Comparison of ENCODE assay signal across 9 cellular contexts in the genomic region with DNA sequence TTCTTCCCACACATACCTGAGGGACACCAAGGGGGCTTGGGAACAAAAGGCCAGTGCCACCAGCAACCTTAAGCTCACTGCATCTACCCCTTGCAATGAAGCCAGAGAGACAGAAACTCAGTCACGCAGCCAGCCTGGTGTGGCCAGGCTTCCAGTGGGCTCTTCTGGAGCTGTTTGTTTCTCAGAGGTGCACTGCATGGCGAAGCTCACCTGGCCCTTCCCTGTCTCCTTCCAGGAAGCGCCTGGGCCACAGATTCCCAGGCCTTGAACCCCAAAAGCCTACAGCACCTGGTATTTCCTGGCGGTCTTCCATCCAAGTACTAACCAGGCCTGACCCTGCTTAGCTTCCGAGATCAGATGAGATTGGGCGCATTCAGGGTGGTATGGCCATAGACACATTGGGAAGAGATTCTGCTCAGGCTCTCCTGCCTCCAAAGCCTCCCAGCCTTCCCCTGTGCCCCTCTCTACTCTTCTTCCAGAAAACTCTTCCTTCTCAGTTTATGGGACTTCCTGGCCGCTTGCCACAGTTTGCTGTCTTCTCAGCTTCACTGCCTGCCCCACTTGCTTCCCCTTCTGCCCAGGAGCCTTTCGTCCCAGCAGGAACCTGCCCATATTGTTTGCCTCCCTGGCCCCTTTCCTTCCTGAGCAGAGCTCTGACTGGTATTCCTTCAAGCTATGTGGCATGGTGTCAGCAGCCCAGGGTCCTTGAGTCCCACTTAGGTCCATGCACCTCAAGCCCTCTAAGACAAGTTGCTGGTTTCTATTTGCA. TPM values are rescaled to one million over a fixed set of nuclear protein-coding genes. Genes with fewer than 3 reads are reported as not detected.
A peak's percentile ranks its signal among the peaks of the same experiment; 100 is the strongest.
DNase-seq lines count a peak whose midpoint lies in the region; ATAC-seq, FAIRE-seq and TF ChIP-seq lines count a peak whose summit lies in the region.
"Had no signal": no experiment of that assay in that cellular context is flagged by ENCODE, and none has a peak within 500 bp of the region (broad histone marks: within the 10 kb centered on the region; RNA-seq: fewer than 3 reads in every experiment).

No MANE protein-coding gene starts in this region.

- H4K5ac ChIP-seq in H1 (ENCODE audit: insufficient read length, low read depth, low read length): no peak overlapping the region

- H3K36me3 ChIP-seq in Caco-2 (ENCODE audit: control insufficient read depth, insufficient read depth, low read length) (peaks cover 1% of the 10 kb centered on the region; the same call in 1 of the 2 replicates), NT2/D1 (ENCODE audit: insufficient read depth, insufficient read length, low read length) (peaks cover 50% of the 10 kb centered on the region), H1 (ENCODE audit: control insufficient read depth in 2 of 4, insufficient read depth in 4 of 4, low read length in 3 of 4) (peaks cover 0 to 6% (median 2%) of the 10 kb centered on the region in 4 experiments; a peak in 5 of 8 replicates), pancreas (peaks cover 0 to 4% (median 0%) of the 10 kb centered on the region in 3 donors)

- no peaks in the 10 kb centered on the region for H3K79me1 ChIP-seq in H1 (ENCODE audit: low read depth, low read length)

- no peak overlapping the region for H3K18ac ChIP-seq in H1 (ENCODE audit: extremely low read depth, low read length)

- in situ Hi-C loops in ACHN (cut with HindIII; ENCODE audit: low pct_ligation_motif_present, low pct_unique_long_range_greater_than_20kb, low sequenced_read_pairs): no loop called here

- no peak for TF ChIP-seq RAD21 in H1 (IDR thresholded peaks at IDR 0.05 in 1 of 2, conservative IDR thresholded peaks at IDR 0.05 in 1 of 2; ENCODE audit: low read depth in 2 of 2, low read length in 2 of 2)

- H3K4me2 ChIP-seq in H1 (ENCODE audit: insufficient read depth in 1 of 2, low read depth in 2 of 2, low read length in 2 of 2): peak overlapping the region; percentile 88 to 94; a peak in 2 of 4 replicates

- 0 out of 2 replicates have a peak overlapping the region, but pooled peaks have one; percentile 61 for H2BK20ac ChIP-seq in H1 (ENCODE audit: low read length)

- 0 out of 3 replicates have a peak, but pooled peaks of 1 of the 2 experiments have one; percentile 8 for TF ChIP-seq POLR2A in H1 (IDR thresholded peaks at IDR 0.05; ENCODE audit: control extremely low read depth in 1 of 2, low read depth in 2 of 2, low read length in 2 of 2)

- H3K27me3 ChIP-seq in Caco-2 (replicated peaks; ENCODE audit: control insufficient read depth, insufficient read depth, low read length) (no peaks in the 10 kb centered on the region), NT2/D1 (ENCODE audit: insufficient read depth, insufficient read length) (peaks cover 12% of the 10 kb centered on the region), H1 (replicated peaks in 1 of 4; ENCODE audit: control insufficient read depth in 3 of 4, extremely low read depth in 1 of 4, insufficient read depth in 3 of 4, low read length in 3 of 4) (peaks cover 0 to 17% (median 7%) of the 10 kb centered on the region in 4 experiments; a peak in 3 of 7 replicates), pancreas (no peaks in the 10 kb centered on the region)

- H2AFZ ChIP-seq in H1 (ENCODE audit: low read length): no peak overlapping the region

- no peak for ATAC-seq in pancreas

- H2AK5ac ChIP-seq in H1 (ENCODE audit: low read depth, low read length): no peak overlapping the region

- no peaks in the 10 kb centered on the region for H3K79me2 ChIP-seq in H1 (ENCODE audit: control insufficient read depth in 1 of 2, insufficient read depth in 2 of 2, low read length in 2 of 2)

- H3K56ac ChIP-seq in H1 (replicated peaks; ENCODE audit: insufficient read length, low read depth, low read length): no peak overlapping the region

- H3K4me1 Mint-ChIP-seq in Caco-2 (ENCODE audit: low read depth, unreplicated experiment): peaks cover 6% of the 10 kb centered on the region

- BruUV-seq in Caco-2 (replicated peaks; lab: Mats Ljungman, UMichigan): no TSS peak

- intact Hi-C loops in Caco-2 (cut with micrococcal nuclease; ENCODE audit: unreplicated experiment): loop anchor here (2.0 kb wide), 1 partner anchor 17 kb away; a partner anchor contains a TSS
- intact Hi-C loops in pancreas (cut with DNase I): loop anchor here in 1 of 3 donors (5.0 kb wide), 1 partner anchor 54 kb away; no protein-coding TSS in a partner anchor

- H2BK5ac ChIP-seq in H1 (ENCODE audit: low read depth, low read length): peak overlapping the region; percentile 90; the same call in 1 of the 2 replicates

- FAIRE-seq in H1 (lab: Jason Lieb, UNC): no peak
- FAIRE-seq in pancreas (lab: Jason Lieb, UNC): no peak
- FAIRE-seq: urothelium cell line had no signal

- H3K4ac ChIP-seq in H1 (replicated peaks; ENCODE audit: insufficient read length, low read depth, low read length): no peak overlapping the region

- H3K4me1 ChIP-seq in Caco-2 (peaks cover 20% of the 10 kb centered on the region), NT2/D1 (ENCODE audit: insufficient read depth, insufficient read length) (peaks cover 28% of the 10 kb centered on the region), H1 (replicated peaks in 1 of 4; ENCODE audit: control insufficient read depth in 3 of 4, insufficient read depth in 4 of 4, low read length in 3 of 4) (peaks cover 0 to 14% (median 6%) of the 10 kb centered on the region in 4 experiments; a peak in 5 of 7 replicates), pancreas (peaks cover 22 to 42% (median 38%) of the 10 kb centered on the region in 3 donors)

- POLR2A ChIA-PET in Caco-2 (lab: Charles Lee) (no interaction called here), H1 (lab: Charles Lee; ENCODE audit: partially characterized antibody) (interaction anchor here (0.6 to 7.0 kb wide), 20 partner anchors 9 to 167 kb away, joined by 3 to 40 read pairs (median 4); a partner anchor contains a TSS)

- H3K4me3 Mint-ChIP-seq in Caco-2 (ENCODE audit: unreplicated experiment): peak overlapping the region; percentile 89

- CTCF ChIA-PET in Caco-2 (lab: Charles Lee) (interaction anchor here (0.6 to 1.8 kb wide), 2 partner anchors 12 to 174 kb away, joined by 3 to 7 read pairs; no protein-coding TSS in a partner anchor), H1 (lab: Charles Lee; ENCODE audit: partially characterized antibody) (interaction anchor here (0.8 to 3.7 kb wide), 19 partner anchors 9 to 441 kb away, joined by 3 to 29 read pairs (median 4); a partner anchor contains a TSS)

- no peak overlapping the region for H3K4me3 ChIP-seq in Caco-2 (ENCODE audit: low read depth, low read length)
- no peak overlapping the region for H3K4me3 ChIP-seq in NT2/D1 (ENCODE audit: insufficient read length, low read depth)
- H3K4me3 ChIP-seq in H1 (ENCODE audit: extremely low read depth in 1 of 4, insufficient read depth in 2 of 4, low read depth in 3 of 4, low read length in 4 of 4): no peak overlapping the region
- peak overlapping the region in 3 of 4 donors; percentile 64 to 73 (median 65) for H3K4me3 ChIP-seq in pancreas

- 91% methylated on average over 8 of the region's 8 CpGs; no CpG with 5 or more reads in 1 of the 2 experiments for WGBS in H1 (ENCODE audit: extremely low coverage in 1 of 2, insufficient coverage in 1 of 2, insufficient read length in 1 of 2, insufficient replicate concordance in 2 of 2, low coverage in 1 of 2, low lambda C conversion rate in 2 of 2, missing lambda C conversion rate in 1 of 2), 2 experiments
- WGBS in pancreas, 2 donors: 27 to 48% methylated on average over 8 of the region's 8 CpGs

- peak overlapping the region; percentile 21 for H3K27ac Mint-ChIP-seq in Caco-2 (ENCODE audit: unreplicated experiment)

- no peak overlapping the region for H3K14ac ChIP-seq in H1 (ENCODE audit: insufficient read length)

- H3K9ac ChIP-seq in NT2/D1 (ENCODE audit: insufficient read length, low read depth) (peak overlapping the region; percentile 94), H1 (replicated peaks in 1 of 4; ENCODE audit: extremely low read depth in 1 of 4, low read depth in 3 of 4, low read length in 3 of 4) (no peak overlapping the region)

- peak overlapping the region; percentile 76 for H4K91ac ChIP-seq in H1 (replicated peaks; ENCODE audit: insufficient read length, low read length)

- peaks cover 10 to 30% of the 10 kb centered on the region in 2 experiments for H4K20me1 ChIP-seq in H1 (replicated peaks in 1 of 2; ENCODE audit: control insufficient read depth in 1 of 2, insufficient read depth in 2 of 2, low read length in 2 of 2)

- H3K23ac ChIP-seq in H1 (ENCODE audit: insufficient read length): no peak overlapping the region

- H2BK15ac ChIP-seq in H1 (ENCODE audit: low read length): peak overlapping the region; percentile 98

- peaks cover 66% of the 10 kb centered on the region for H3K36me3 Mint-ChIP-seq in Caco-2 (ENCODE audit: insufficient read depth, unreplicated experiment)

- H3K27me3 Mint-ChIP-seq in Caco-2 (ENCODE audit: insufficient read depth, unreplicated experiment): no peaks in the 10 kb centered on the region

- TF ChIP-seq CTCF in Caco-2 (IDR thresholded peaks at IDR 0.05; ENCODE audit: insufficient read depth in 1 of 2, low read depth in 1 of 2, low read length in 1 of 2, severe bottlenecking in 1 of 2, unreplicated experiment in 1 of 2) (no peak), H1 (IDR thresholded peaks at IDR 0.05; ENCODE audit: control extremely low read depth in 1 of 3, insufficient read depth in 1 of 3, low read depth in 1 of 3, low read length in 3 of 3) (no peak), pancreas (IDR thresholded peaks at IDR 0.05) (no peak)

- H3K27ac ChIP-seq in H1 (ENCODE audit: low read depth, low read length) (no peak overlapping the region), pancreas (peak overlapping the region; percentile 83 to 91 (median 85))

- no peak for TF ChIP-seq EP300 in H1 (IDR thresholded peaks at IDR 0.05; ENCODE audit: borderline replicate concordance in 1 of 2, low read depth in 2 of 2, low read length in 2 of 2)

- H3K9me3 Mint-ChIP-seq in Caco-2 (ENCODE audit: unreplicated experiment): no peaks in the 10 kb centered on the region

- peaks cover 9% of the 10 kb centered on the region; the same call in 1 of the 2 replicates for H3K23me2 ChIP-seq in H1 (ENCODE audit: low read depth, low read length)

- no peak overlapping the region for H4K8ac ChIP-seq in H1 (ENCODE audit: extremely low read depth, insufficient read depth, low read length)

- H3K9me3 ChIP-seq in Caco-2: no peaks in the 10 kb centered on the region
- no peaks in the 10 kb centered on the region for H3K9me3 ChIP-seq in NT2/D1 (ENCODE audit: insufficient read depth, low read length)
- no peaks in the 10 kb centered on the region for H3K9me3 ChIP-seq in H1 (ENCODE audit: insufficient read depth in 2 of 2, low read depth in 1 of 2, low read length in 1 of 2)
- no peaks in the 10 kb centered on the region for H3K9me3 ChIP-seq in pancreas

- no peak overlapping the region for H2BK120ac ChIP-seq in H1 (replicated peaks; ENCODE audit: low read depth, low read length)

- DNase-seq in Caco-2: no peak
- no peak for DNase-seq in NT2/D1 (ENCODE audit: low read depth, low spot score)
- no peak for DNase-seq in H1 (ENCODE audit: low read depth in 1 of 2, low spot score in 2 of 2)
- DNase-seq in pancreas: peak in 3 of 6 donors; percentile 38 to 62 (median 45)
- no peak for DNase-seq in ACHN
- DNase-seq in occipital lobe (lab: John Stamatoyannopoulos, UW): no peak
- no peak for DNase-seq in NCI-H2196 (lab: John Stamatoyannopoulos, UW; ENCODE audit: unreplicated experiment)
- DNase-seq in OCI-M2 (lab: John Stamatoyannopoulos, UW; ENCODE audit: unreplicated experiment): no peak

- peak overlapping the region; percentile 52; the same call in 1 of the 2 replicates for H2BK12ac ChIP-seq in H1 (ENCODE audit: low read depth, low read length)

RNA-seq across cellular contexts. Expression of a gene that starts 1.6 kb away (rescaled TPM):
- total RNA-seq in Caco-2 (2022) (16.6 and 18.3 TPM in 2 replicates), pancreas (10 to 100 TPM; 27.5 to 44.3 (median 30.9) TPM), occipital lobe (2.3 TPM)
- 11.1 and 11.6 TPM in 2 replicates for total RNA-seq in H1 (2021; fragmentation: NEBNext Ultra II Directional; extraction: Animal tissue kit (Norgen Biotek cat#: 25700))
- polyA plus RNA-seq in H1 (2011; rRNA removed) (8.4 and 9.4 TPM in 2 replicates), pancreas (10 to 100 TPM; 28.1 to 34.9 TPM)
- polyA plus RNA-seq in H1 (2011; cell fraction: cytosol; rRNA removed): 6.7 TPM
- polyA plus RNA-seq in H1 (2011; cell fraction: nucleus; rRNA removed): 7.1 TPM
- polyA plus RNA-seq in H1 (2012, experiment 1 of 2): 7.7 to 15.0 TPM (median 9.7 TPM) in 4 replicates
- polyA plus RNA-seq in H1 (2012, experiment 2 of 2): 8.8 TPM
- polyA plus RNA-seq in H1 (2013, experiment 1 of 2): 7.5 TPM
- polyA plus RNA-seq in H1 (2013, experiment 2 of 2): 8.1 TPM
- polyA minus RNA-seq in H1 (2011; rRNA and poly(A)+ RNA removed): 1.8 and 3.9 TPM in 2 replicates
- 5.7 TPM for polyA minus RNA-seq in H1 (2011; cell fraction: cytosol; rRNA and poly(A)+ RNA removed)
- polyA minus RNA-seq in H1 (2011; cell fraction: nucleus; rRNA and poly(A)+ RNA removed): 6.7 TPM

RNA-seq across cellular contexts. Expression of a gene that starts 16.4 kb away (rescaled TPM):
- 91.3 and 95.1 TPM in 2 replicates for total RNA-seq in Caco-2 (2022)
- total RNA-seq in H1 (2021; fragmentation: NEBNext Ultra II Directional; extraction: Animal tissue kit (Norgen Biotek cat#: 25700)): 86.1 and 93.3 TPM in 2 replicates
- polyA plus RNA-seq in H1 (2011; rRNA removed): 42.1 and 81.4 TPM in 2 replicates
- polyA plus RNA-seq in H1 (2011; cell fraction: cytosol; rRNA removed): 29.9 TPM
- polyA plus RNA-seq in H1 (2011; cell fraction: nucleus; rRNA removed): 84.7 TPM
- polyA plus RNA-seq in H1 (2012, experiment 1 of 2): 75.9 to 100 TPM (median 96.1 TPM) in 4 replicates
- polyA plus RNA-seq in H1 (2012, experiment 2 of 2): 61.3 TPM
- polyA plus RNA-seq in H1 (2013, experiment 1 of 2): 40.8 TPM
- 42.2 TPM for polyA plus RNA-seq in H1 (2013, experiment 2 of 2)
- polyA minus RNA-seq in H1 (2011; rRNA and poly(A)+ RNA removed): 13.2 and 28.0 TPM in 2 replicates
- 57.5 TPM for polyA minus RNA-seq in H1 (2011; cell fraction: cytosol; rRNA and poly(A)+ RNA removed)
- 21.4 TPM for polyA minus RNA-seq in H1 (2011; cell fraction: nucleus; rRNA and poly(A)+ RNA removed)
- total RNA-seq in pancreas: 10 to 100 TPM; 12.9 to 25.2 (median 21.1) TPM
- polyA plus RNA-seq in pancreas: 10 to 100 TPM; 39.2 to 39.6 TPM
- total RNA-seq in occipital lobe: 4.8 TPM

RNA-seq across cellular contexts. Expression of a gene that starts 20.8 kb away (rescaled TPM):
- total RNA-seq in Caco-2 (2022): 427 and 465 TPM in 2 replicates
- total RNA-seq in H1 (2021; fragmentation: NEBNext Ultra II Directional; extraction: Animal tissue kit (Norgen Biotek cat#: 25700)): 291 and 301 TPM in 2 replicates
- polyA plus RNA-seq in H1 (2011; rRNA removed): 866 and 914 TPM in 2 replicates
- 619 TPM for polyA plus RNA-seq in H1 (2011; cell fraction: cytosol; rRNA removed)
- 473 TPM for polyA plus RNA-seq in H1 (2011; cell fraction: nucleus; rRNA removed)
- polyA plus RNA-seq in H1 (2012, experiment 1 of 2): 334 to 383 TPM (median 362 TPM) in 4 replicates
- polyA plus RNA-seq in H1 (2012, experiment 2 of 2): 693 TPM
- polyA plus RNA-seq in H1 (2013, experiment 1 of 2): 292 TPM
- 289 TPM for polyA plus RNA-seq in H1 (2013, experiment 2 of 2)
- polyA minus RNA-seq in H1 (2011; rRNA and poly(A)+ RNA removed): 275 and 292 TPM in 2 replicates
- polyA minus RNA-seq in H1 (2011; cell fraction: cytosol; rRNA and poly(A)+ RNA removed): 96.6 TPM
- 86.6 TPM for polyA minus RNA-seq in H1 (2011; cell fraction: nucleus; rRNA and poly(A)+ RNA removed)
- 10 to 100 TPM; 27.7 to 74.7 (median 54.5) TPM for total RNA-seq in pancreas
- polyA plus RNA-seq in pancreas: 100 to 1,000 TPM; 104 to 107 TPM
- total RNA-seq in occipital lobe: 138 TPM

RNA-seq across cellular contexts. Expression of a gene that starts 26.6 kb away (rescaled TPM):
- total RNA-seq in Caco-2 (2022): 69.7 and 72.5 TPM in 2 replicates
- 7.7 and 8.0 TPM in 2 replicates for total RNA-seq in H1 (2021; fragmentation: NEBNext Ultra II Directional; extraction: Animal tissue kit (Norgen Biotek cat#: 25700))
- polyA plus RNA-seq in H1 (2011; rRNA removed): 6.5 and 7.7 TPM in 2 replicates
- 9.3 TPM for polyA plus RNA-seq in H1 (2011; cell fraction: cytosol; rRNA removed)
- polyA plus RNA-seq in H1 (2011; cell fraction: nucleus; rRNA removed): 57.8 TPM
- 8.9 to 16.8 TPM (median 11.1 TPM) in 4 replicates for polyA plus RNA-seq in H1 (2012, experiment 1 of 2)
- 5.1 TPM for polyA plus RNA-seq in H1 (2012, experiment 2 of 2)
- polyA plus RNA-seq in H1 (2013, experiment 1 of 2): 3.0 TPM
- 2.4 TPM for polyA plus RNA-seq in H1 (2013, experiment 2 of 2)
- 8.2 and 12.8 TPM in 2 replicates for polyA minus RNA-seq in H1 (2011; rRNA and poly(A)+ RNA removed)
- polyA minus RNA-seq in H1 (2011; cell fraction: cytosol; rRNA and poly(A)+ RNA removed): 6.0 TPM
- 19.7 TPM for polyA minus RNA-seq in H1 (2011; cell fraction: nucleus; rRNA and poly(A)+ RNA removed)
- total RNA-seq in pancreas: 100 to 1,000 TPM in 1 of 6 donors, 10 to 100 TPM in 5; 51.3 to 112 (median 67.4) TPM
- 100 to 1,000 TPM in 1 of 2 donors, 10 to 100 TPM in 1; 69.9 to 181 TPM for polyA plus RNA-seq in pancreas
- 18.4 TPM for total RNA-seq in occipital lobe

RNA-seq across cellular contexts. Expression of a gene that starts 57.0 kb away (rescaled TPM):
- total RNA-seq in Caco-2 (2022) (17.1 and 19.1 TPM in 2 replicates), pancreas (1 to 10 TPM; 2.4 to 4.3 (median 3.1) TPM), occipital lobe (1.6 TPM)
- total RNA-seq in H1 (2021; fragmentation: NEBNext Ultra II Directional; extraction: Animal tissue kit (Norgen Biotek cat#: 25700)): 3.3 and 4.0 TPM in 2 replicates
- polyA plus RNA-seq in H1 (2011; rRNA removed) (1.5 and 2.1 TPM in 2 replicates), pancreas (1 to 10 TPM in 1 of 2 donors, under 1 TPM in 1; 0.49 to 1.4 TPM)
- polyA plus RNA-seq in H1 (2011; cell fraction: cytosol; rRNA removed): 2.1 TPM
- 2.2 TPM for polyA plus RNA-seq in H1 (2011; cell fraction: nucleus; rRNA removed)
- 4.3 to 5.9 TPM (median 5.2 TPM) in 4 replicates for polyA plus RNA-seq in H1 (2012, experiment 1 of 2)
- polyA plus RNA-seq in H1 (2012, experiment 2 of 2): 5.1 TPM
- 1.3 TPM for polyA plus RNA-seq in H1 (2013, experiment 1 of 2)
- 1.3 TPM for polyA plus RNA-seq in H1 (2013, experiment 2 of 2)
- 0.78 and 1.5 TPM in 2 replicates for polyA minus RNA-seq in H1 (2011; rRNA and poly(A)+ RNA removed)
- 1.8 TPM for polyA minus RNA-seq in H1 (2011; cell fraction: cytosol; rRNA and poly(A)+ RNA removed)
- polyA minus RNA-seq in H1 (2011; cell fraction: nucleus; rRNA and poly(A)+ RNA removed): 2.2 TPM

Comparison
In these comparisons a context has a peak if more than half of its experiments do, and no peak if none do; other contexts are left out.
1. H3K4me3 ChIP-seq: peak in pancreas (3 of 4); none in Caco-2 (single experiment), NT2/D1 (single experiment) and H1 (0 of 4).